ENCODE assay signal across 24 cellular contexts in genomic region chr11:2685051-2685450, GRCh38.
"Had no signal": no experiment of that assay in that cellular context is flagged by ENCODE, and none has a peak within 500 bp of the region (broad histone marks: within the 10 kb centered on the region; RNA-seq: fewer than 3 reads in every experiment).

No MANE protein-coding gene starts in this region.

- H3K4me1 ChIP-seq: right lobe of liver had no signal

- DNase-seq: activated CD4-positive, alpha-beta memory T cell treated with anti-CD3 and anti-CD28 coated beads, Interleukin-2, amount 10 ng/mL, durations not matched to agents 7 days and 5 days; activated CD4-positive, alpha-beta T cell treated with anti-CD3 and anti-CD28 coated beads for 48 hours; activated CD8-positive, alpha-beta memory T cell treated with anti-CD3 and anti-CD28 coated beads, Interleukin-2, amount 50 U/mL, for 48 hours; activated naive CD4-positive, alpha-beta T cell treated with Interleukin-2 at 50 U/mL for 16 hours; activated T-cell treated with anti-CD3 and anti-CD28 coated beads, Interleukin-2, amount 50 U/mL, for 4 hours; anterior cingulate cortex; cerebellar nuclear complex; effector memory CD4-positive, alpha-beta T cell; erythroblast; glutamatergic neuron; lower lobe of right lung; mesenchymal stem cell; naive thymus-derived CD8-positive, alpha-beta T cell; stimulated activated CD4-positive, alpha-beta T cell treated with anti-CD3 and anti-CD28 coated beads, Interleukin-4, amount 100 ng/mL, for 24 hours; stimulated activated naive CD8-positive, alpha-beta T cell treated with anti-CD3 and anti-CD28 coated beads, Interleukin-15, amount 100 ng/mL, for 72 hours; substantia nigra had no signal

- H3K9ac ChIP-seq: neural progenitor cell had no signal

- H3K4me3 ChIP-seq: coronary artery, dorsolateral prefrontal cortex, gastrocnemius medialis, lower lobe of right lung, neural progenitor cell, right lobe of liver, skin epidermis, tibial artery had no signal

- FAIRE-seq: keratinocyte had no signal

- H3K27me3 ChIP-seq: dorsolateral prefrontal cortex, gastrocnemius medialis, neural progenitor cell, right lobe of liver, tibial artery had no signal

- H3K27ac ChIP-seq: coronary artery, dorsolateral prefrontal cortex, gastrocnemius medialis, lower lobe of right lung, neural progenitor cell, right lobe of liver, skin epidermis, tibial artery had no signal

- H3K36me3 ChIP-seq: gastrocnemius medialis, neural progenitor cell, right lobe of liver, tibial artery had no signal

- H3K9me3 ChIP-seq: gastrocnemius medialis, lower lobe of right lung, right lobe of liver, tibial artery had no signal
